ENCODE assay signal across 17 cellular contexts in the genomic region with DNA sequence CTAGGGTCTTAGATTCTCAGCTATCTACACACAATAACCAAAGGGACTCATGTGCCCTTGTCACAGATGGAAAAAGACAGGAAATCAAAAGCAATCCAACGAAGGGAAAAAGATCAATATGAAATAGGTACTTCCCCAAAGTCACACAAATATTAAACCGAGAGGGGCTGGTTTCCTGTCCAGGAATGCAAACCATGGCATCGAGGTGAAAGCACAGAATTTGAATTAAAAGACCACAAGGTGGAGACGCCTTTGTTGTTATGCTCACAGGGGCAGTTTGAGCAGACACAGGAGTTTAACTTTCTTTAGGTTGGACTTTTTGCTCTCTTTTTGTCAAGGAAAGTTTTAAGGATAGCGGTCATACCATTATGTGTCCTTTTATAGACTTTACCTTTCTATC.
A peak's percentile ranks its signal among the peaks of the same experiment; 100 is the strongest.
DNase-seq lines count a peak whose midpoint lies in the region; ATAC-seq and TF ChIP-seq lines count a peak whose summit lies in the region.
"Had no signal": no experiment of that assay in that cellular context is flagged by ENCODE, and none has a peak within 500 bp of the region (broad histone marks: within the 10 kb centered on the region; RNA-seq: fewer than 3 reads in every experiment).

No MANE protein-coding gene starts in this region.

- no peaks in the 10 kb centered on the region for H3K27me3 ChIP-seq in brain microvascular endothelial cell (replicated peaks)
- no peaks in the 10 kb centered on the region for H3K27me3 ChIP-seq in HAP-1 (ENCODE audit: low read depth)
- H3K27me3 ChIP-seq: uterus had no signal

- no peaks in the 10 kb centered on the region for H3K9me3 ChIP-seq in HAP-1
- H3K9me3 ChIP-seq: spleen, uterus had no signal

- H3K27ac ChIP-seq in brain microvascular endothelial cell: no peak overlapping the region
- H3K27ac ChIP-seq: spleen, uterus had no signal

- DNase-seq in brain microvascular endothelial cell (no peak), NCI-H1694 treated with DMSO at 0.1 percent for 48 hours (lab: John Stamatoyannopoulos, UW) (no peak), HAP-1 (ENCODE audit: low spot score in 2 of 2) (no peak), NCI-H1048 (lab: John Stamatoyannopoulos, UW) (no peak)
- DNase-seq: activated CD4-positive, alpha-beta T cell treated with anti-CD3 and anti-CD28 coated beads for 1 hour; activated naive CD4-positive, alpha-beta T cell treated with anti-CD3 and anti-CD28 coated beads for 36 hours; CD4-positive, CD25-positive, alpha-beta regulatory T cell; EL; HCEC 1CT; spleen; stimulated activated naive CD8-positive, alpha-beta T cell treated with anti-CD3 and anti-CD28 coated beads, Interleukin-15, amount 100 ng/mL, for 72 hours; uterus had no signal

- TF ChIP-seq CTCF in brain microvascular endothelial cell (IDR thresholded peaks at IDR 0.05; ENCODE audit: low read depth, low read length, missing control alignments): no peak

- H3K4me3 ChIP-seq in brain microvascular endothelial cell (ENCODE audit: low read depth, low read length) (no peak overlapping the region), HAP-1 (no peak overlapping the region)
- H3K4me3 ChIP-seq: spleen, uterus had no signal

- H3K36me3 ChIP-seq in brain microvascular endothelial cell (replicated peaks): no peaks in the 10 kb centered on the region
- no peaks in the 10 kb centered on the region for H3K36me3 ChIP-seq in HAP-1 (replicated peaks)
- H3K36me3 ChIP-seq: spleen, uterus had no signal

- H3K4me1 ChIP-seq in HAP-1: no peaks in the 10 kb centered on the region
- H3K4me1 ChIP-seq: spleen, uterus had no signal

- in situ Hi-C loops in brain microvascular endothelial cell (cut with HindIII; ENCODE audit: low pct_ligation_motif_present, low sequenced_read_pairs) (no loop called here), HAP-1 (cut with MboI; ENCODE audit: low sequenced_read_pairs) (no loop called here)

- peak; percentile 77 for ATAC-seq in GM18502 (IDR thresholded peaks at IDR 0.05; ENCODE audit: poor library complexity, unreplicated experiment)
- ATAC-seq in GM19467 (IDR thresholded peaks at IDR 0.05; ENCODE audit: unreplicated experiment): peak; percentile 86
- peak; percentile 61 for ATAC-seq in HG02763 (IDR thresholded peaks at IDR 0.05; ENCODE audit: unreplicated experiment)
- ATAC-seq in HG03342 (IDR thresholded peaks at IDR 0.05; ENCODE audit: unreplicated experiment): peak; percentile 82
- ATAC-seq: Right ventricle myocardium inferior; stimulated activated naive CD8-positive, alpha-beta T cell treated with anti-CD3 and anti-CD28 coated beads, Interleukin-15, amount 100 ng/mL, for 72 hours had no signal
